In the genomic region with DNA sequence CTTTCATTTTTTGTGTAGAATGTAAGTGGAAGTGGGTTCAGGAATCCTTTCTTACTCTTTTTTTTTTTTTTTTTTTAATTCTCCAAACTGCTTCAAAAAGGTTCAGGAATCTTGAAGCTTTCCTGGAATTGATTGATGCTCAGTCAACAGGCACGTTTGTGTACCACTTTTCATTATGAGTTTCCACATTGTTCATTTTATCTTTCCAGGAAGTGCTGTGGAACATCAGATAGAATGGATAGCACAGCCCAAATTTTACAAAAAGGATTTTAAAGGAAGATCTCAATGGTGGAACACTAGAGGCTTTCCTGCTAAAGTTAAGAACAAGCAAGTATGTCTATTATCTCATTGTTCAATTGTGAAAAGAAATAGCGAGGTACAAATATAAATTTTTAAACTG, we compare ENCODE assay signal across 28 cellular contexts. TPM values are rescaled to one million over a fixed set of nuclear protein-coding genes. Genes with fewer than 3 reads are reported as not detected.
DNase-seq lines count a peak whose midpoint lies in the region; ATAC-seq and TF ChIP-seq lines count a peak whose summit lies in the region.
"Had no signal": no experiment of that assay in that cellular context is flagged by ENCODE, and none has a peak within 500 bp of the region (broad histone marks: within the 10 kb centered on the region; RNA-seq: fewer than 3 reads in every experiment).

No MANE protein-coding gene starts in this region.

- intact Hi-C loops in lower lobe of right lung (cut with DNase I), result no loop called here

- ATAC-seq in WTC11 (no peak), lower lobe of right lung (no peak)
- no peak for ATAC-seq in stimulated activated memory B cell treated with anti-CD40 and anti-IgM and Interleukin-4, amounts not matched to agents 10 μg/mL and 1 μg/mL and 100 μg/mL, for 72 hours
- ATAC-seq: activated CD8-positive, alpha-beta memory T cell treated with anti-CD3 and anti-CD28 coated beads, Interleukin-2, amount 10 ng/mL, durations not matched to agents 7 days and 5 days; effector memory CD8-positive, alpha-beta T cell; foreskin keratinocyte; T-helper 17 cell had no signal

- CTCF ChIA-PET in WTC11 (lab: Charles Lee), result interaction anchor here (0.7 to 2.1 kb wide), 4 partner anchors 10 to 426 kb away, joined by 3 to 16 read pairs (median 8); no protein-coding TSS in a partner anchor

- peaks cover 19% of the 10 kb centered on the region for H3K4me1 Mint-ChIP-seq in activated naive CD4-positive, alpha-beta T cell treated with anti-CD3 and anti-CD28 coated beads, Interleukin-2, amount 50 U/mL, for 24 hours
- H3K4me1 Mint-ChIP-seq in WTC11 (peaks cover 17% of the 10 kb centered on the region), immature natural killer cell (peaks cover 22 to 24% of the 10 kb centered on the region in 2 donors)
- peaks cover 24% of the 10 kb centered on the region for H3K4me1 Mint-ChIP-seq in stimulated activated memory B cell treated with anti-CD40 and anti-IgM and Interleukin-4, amounts not matched to agents 10 μg/mL and 1 μg/mL and 100 μg/mL, for 72 hours

- POLR2A ChIA-PET in WTC11 (lab: Charles Lee), result interaction anchor here (0.6 to 0.7 kb wide), 2 partner anchors 9 to 98 kb away, joined by 3 to 4 read pairs; no protein-coding TSS in a partner anchor

- no peaks in the 10 kb centered on the region for H3K9me3 ChIP-seq in lower lobe of right lung
- H3K9me3 ChIP-seq: BE2C, esophagus muscularis mucosa, MG63, tibial nerve had no signal

- H3K27me3 ChIP-seq in lower lobe of right lung (ENCODE audit: low read depth), result no peaks in the 10 kb centered on the region
- H3K27me3 ChIP-seq: BE2C, esophagus muscularis mucosa, foreskin keratinocyte, MG63, tibial nerve had no signal

- H3K27ac Mint-ChIP-seq in activated naive CD4-positive, alpha-beta T cell treated with anti-CD3 and anti-CD28 coated beads, Interleukin-2, amount 50 U/mL, for 24 hours, result no peak overlapping the region
- 0 out of 2 replicates have a peak overlapping the region, but pooled peaks have one; percentile 60 for H3K27ac Mint-ChIP-seq in WTC11
- peak overlapping the region in 4 of 6 donors; percentile 28 to 69 (median 43) for H3K27ac Mint-ChIP-seq in immature natural killer cell
- no peak overlapping the region for H3K27ac Mint-ChIP-seq in stimulated activated memory B cell treated with anti-CD40 and anti-IgM and Interleukin-4, amounts not matched to agents 10 μg/mL and 1 μg/mL and 100 μg/mL, for 72 hours
- H3K27ac Mint-ChIP-seq: activated naive CD8-positive, alpha-beta T cell treated with anti-CD3 and anti-CD28 coated beads, Interleukin-2, amount 10 ng/mL, durations not matched to agents 7 days and 5 days; T-helper 17 cell had no signal

- H3K27ac ChIP-seq in lower lobe of right lung, result no peak overlapping the region
- H3K27ac ChIP-seq: foreskin keratinocyte, VCaP had no signal

- H3K4me1 ChIP-seq in lower lobe of right lung, result peaks cover 19% of the 10 kb centered on the region
- H3K4me1 ChIP-seq: BE2C had no signal

- DNase-seq in activated naive CD4-positive, alpha-beta T cell treated with anti-CD3 and anti-CD28 coated beads, Interleukin-2, amount 50 U/mL, for 16 hours, result no peak
- DNase-seq in WTC11 (ENCODE audit: low spot score) (no peak), immature natural killer cell (no peak), AG20443 (ENCODE audit: low spot score) (no peak), lower lobe of right lung (no peak), ACHN (no peak)
- DNase-seq: activated CD4-positive, alpha-beta T cell treated with anti-CD3 and anti-CD28 coated beads for 48 hours; activated CD8-positive, alpha-beta memory T cell treated with anti-CD3 and anti-CD28 coated beads, Interleukin-2, amount 10 ng/mL, durations not matched to agents 7 days and 5 days; BE2C; caudate nucleus; cortex of kidney; effector memory CD8-positive, alpha-beta T cell; foreskin keratinocyte; KBM-7; MG63; NCI-H1105 treated with DMSO at 0.1 percent for 48 hours; NCI-H2081; NCI-H226; nucleus accumbens; T-helper 17 cell had no signal

- H3K4me3 ChIP-seq in lower lobe of right lung, result no peak overlapping the region
- H3K4me3 ChIP-seq: esophagus muscularis mucosa, MG63, tibial nerve had no signal

- no peaks in the 10 kb centered on the region for H3K9me3 Mint-ChIP-seq in activated naive CD4-positive, alpha-beta T cell treated with anti-CD3 and anti-CD28 coated beads, Interleukin-2, amount 50 U/mL, for 24 hours
- H3K9me3 Mint-ChIP-seq in WTC11, result no peaks in the 10 kb centered on the region
- H3K9me3 Mint-ChIP-seq in immature natural killer cell, result no peaks in the 10 kb centered on the region
- H3K9me3 Mint-ChIP-seq in stimulated activated memory B cell treated with anti-CD40 and anti-IgM and Interleukin-4, amounts not matched to agents 10 μg/mL and 1 μg/mL and 100 μg/mL, for 72 hours, result no peaks in the 10 kb centered on the region
- H3K9me3 Mint-ChIP-seq: activated naive CD8-positive, alpha-beta T cell treated with anti-CD3 and anti-CD28 coated beads, Interleukin-2, amount 10 ng/mL, durations not matched to agents 7 days and 5 days; effector memory CD8-positive, alpha-beta T cell had no signal

- TF ChIP-seq CTCF in WTC11 (IDR thresholded peaks at IDR 0.05) (no peak), lower lobe of right lung (IDR thresholded peaks at IDR 0.05) (no peak)

- in situ Hi-C loops in ACHN (cut with HindIII; ENCODE audit: low pct_ligation_motif_present, low pct_unique_long_range_greater_than_20kb, low sequenced_read_pairs), result no loop called here

- H3K27me3 Mint-ChIP-seq in activated naive CD4-positive, alpha-beta T cell treated with anti-CD3 and anti-CD28 coated beads, Interleukin-2, amount 50 U/mL, for 24 hours, result no peaks in the 10 kb centered on the region
- no peaks in the 10 kb centered on the region for H3K27me3 Mint-ChIP-seq in WTC11 (ENCODE audit: low read depth)
- H3K27me3 Mint-ChIP-seq in immature natural killer cell (ENCODE audit: low read depth in 3 of 3), result peaks cover 6 to 10% (median 7%) of the 10 kb centered on the region in 3 donors
- no peaks in the 10 kb centered on the region for H3K27me3 Mint-ChIP-seq in stimulated activated memory B cell treated with anti-CD40 and anti-IgM and Interleukin-4, amounts not matched to agents 10 μg/mL and 1 μg/mL and 100 μg/mL, for 72 hours
- H3K27me3 Mint-ChIP-seq: activated CD8-positive, alpha-beta memory T cell treated with anti-CD3 and anti-CD28 coated beads, Interleukin-2, amount 10 ng/mL, durations not matched to agents 7 days and 5 days; activated naive CD8-positive, alpha-beta T cell treated with anti-CD3 and anti-CD28 coated beads, Interleukin-2, amount 10 ng/mL, durations not matched to agents 7 days and 5 days; effector memory CD8-positive, alpha-beta T cell; T-helper 17 cell had no signal

- peak overlapping the region; percentile 24 for H3K4me3 Mint-ChIP-seq in activated naive CD4-positive, alpha-beta T cell treated with anti-CD3 and anti-CD28 coated beads, Interleukin-2, amount 50 U/mL, for 24 hours
- no peak overlapping the region for H3K4me3 Mint-ChIP-seq in WTC11
- peak overlapping the region in 3 of 5 donors; percentile 18 to 31 (median 28) for H3K4me3 Mint-ChIP-seq in immature natural killer cell
- H3K4me3 Mint-ChIP-seq in stimulated activated memory B cell treated with anti-CD40 and anti-IgM and Interleukin-4, amounts not matched to agents 10 μg/mL and 1 μg/mL and 100 μg/mL, for 72 hours, result peak overlapping the region; percentile 30
- H3K4me3 Mint-ChIP-seq: activated CD8-positive, alpha-beta memory T cell treated with anti-CD3 and anti-CD28 coated beads, Interleukin-2, amount 10 ng/mL, durations not matched to agents 7 days and 5 days; activated naive CD8-positive, alpha-beta T cell treated with anti-CD3 and anti-CD28 coated beads, Interleukin-2, amount 10 ng/mL, durations not matched to agents 7 days and 5 days; T-helper 17 cell had no signal

- H3K36me3 Mint-ChIP-seq in activated naive CD4-positive, alpha-beta T cell treated with anti-CD3 and anti-CD28 coated beads, Interleukin-2, amount 50 U/mL, for 24 hours, result peaks cover 12% of the 10 kb centered on the region
- H3K36me3 Mint-ChIP-seq in WTC11 (peaks cover 18% of the 10 kb centered on the region), immature natural killer cell (peaks cover 0 to 10% (median 0%) of the 10 kb centered on the region in 3 donors)
- H3K36me3 Mint-ChIP-seq in stimulated activated memory B cell treated with anti-CD40 and anti-IgM and Interleukin-4, amounts not matched to agents 10 μg/mL and 1 μg/mL and 100 μg/mL, for 72 hours, result peaks cover 29% of the 10 kb centered on the region

- H3K36me3 ChIP-seq in lower lobe of right lung, result peaks cover 19% of the 10 kb centered on the region

TF ChIP-seq in WTC11, 78 proteins besides CTCF, POLR2A, EP300 and RAD21 (continues in another document):
- no peak for TF ChIP-seq ETV6 (CRISPR knock-in tag; IDR thresholded peaks at IDR 0.05)
- TF ChIP-seq CBFB (CRISPR knock-in tag; IDR thresholded peaks at IDR 0.05; ENCODE audit: low read depth), result no peak
- TF ChIP-seq ZNF219 (CRISPR knock-in tag; IDR thresholded peaks at IDR 0.05; ENCODE audit: borderline replicate concordance), result no peak

RNA-seq across cellular contexts. Expression of a gene that starts 1.9 kb away (rescaled TPM):
- total RNA-seq in WTC11 (2021) (85.9 to 90.8 TPM (median 88.3 TPM) in 3 replicates), lower lobe of right lung (24.5 TPM)
- 10 to 100 TPM; 25.7 to 42.2 (median 41.8) TPM for polyA plus RNA-seq in immature natural killer cell

RNA-seq across cellular contexts. Expression of a gene that starts 8.5 kb away (rescaled TPM):
- total RNA-seq in WTC11 (2021) (41.9 to 49.6 TPM (median 47.7 TPM) in 3 replicates), lower lobe of right lung (36.3 TPM)
- polyA plus RNA-seq in immature natural killer cell, result 10 to 100 TPM in 1 of 3 donors, 1 to 10 TPM in 2; 3.0 to 12.1 (median 8.3) TPM

RNA-seq across cellular contexts. Expression of a gene that starts 9.7 kb away (rescaled TPM):
- total RNA-seq in WTC11 (2021), result 1.4 to 1.5 TPM (median 1.4 TPM) in 3 replicates
- 1 to 10 TPM; 4.1 to 5.9 (median 5.7) TPM for polyA plus RNA-seq in immature natural killer cell
- 4.9 TPM for total RNA-seq in lower lobe of right lung

RNA-seq across cellular contexts. Expression of a gene that starts 25.9 kb away (rescaled TPM):
- total RNA-seq in WTC11 (2021) (0.33 to 0.48 TPM (median 0.39 TPM) in 3 replicates), lower lobe of right lung (1.7 TPM)
- polyA plus RNA-seq in immature natural killer cell, result 1 to 10 TPM in 1 of 3 donors, under 1 TPM in 1, not detected in 1; 0.43 to 2.2 TPM
- total RNA-seq: G401, SK-MEL-5 had no signal

RNA-seq across cellular contexts. Expression of a gene that starts 40.8 kb away (rescaled TPM):
- total RNA-seq in WTC11 (2021) (27.5 to 34.5 TPM (median 29.7 TPM) in 3 replicates), lower lobe of right lung (53.6 TPM)
- 10 to 100 TPM; 32.4 to 42.2 (median 35.3) TPM for polyA plus RNA-seq in immature natural killer cell

Comparison
In these comparisons a context has a peak if more than half of its experiments do, and no peak if none do; other contexts are left out.
1. H3K27ac Mint-ChIP-seq: peak in WTC11 (single experiment) and immature natural killer cell (4 of 6); none in activated naive CD4-positive, alpha-beta T cell treated with anti-CD3 and anti-CD28 coated beads, Interleukin-2, amount 50 U/mL, for 24 hours (single experiment) and stimulated activated memory B cell treated with anti-CD40 and anti-IgM and Interleukin-4, amounts not matched to agents 10 μg/mL and 1 μg/mL and 100 μg/mL, for 72 hours (single experiment).